7 cellular contexts compared by ENCODE assay signal in genomic region chr20:41523857-41524256, GRCh38.
"Had no signal": no experiment of that assay in that cellular context is flagged by ENCODE, and none has a peak within 500 bp of the region (broad histone marks: within the 10 kb centered on the region; RNA-seq: fewer than 3 reads in every experiment).

No MANE protein-coding gene starts in this region.

- DNase-seq: GDM1, GF-D8 had no signal

- FAIRE-seq: G401.6, GM12878, GM12891, GM12892, GM18507 had no signal

- H3K4me3 ChIP-seq: GM12878 had no signal

- ATAC-seq: GM12878 had no signal
